In genomic region chr4:168893205-168893604, GRCh38 we compare ENCODE assay signal across 21 cellular contexts.
"Had no signal": no experiment of that assay in that cellular context is flagged by ENCODE, and none has a peak within 500 bp of the region (broad histone marks: within the 10 kb centered on the region; RNA-seq: fewer than 3 reads in every experiment).

No MANE protein-coding gene starts in this region.

- H3K9me3 Mint-ChIP-seq: activated T-cell treated with anti-CD3 and anti-CD28 coated beads, Interleukin-2, amount 50 U/mL, for 24 hours; activated T-helper 17 cell treated with anti-CD3 and anti-CD28 coated beads, Interleukin-2, amount 50 U/mL, for 72 hours; nephron; stimulated activated naive CD8-positive, alpha-beta T cell treated with anti-CD3 and anti-CD28 coated beads, Interleukin-15, Interleukin-2, amounts not matched to agents 100 ng/mL and 50 ng/mL, for 24 hours had no signal

- H3K4me1 ChIP-seq: adrenal gland, breast epithelium, parathyroid adenoma, uterus had no signal

- H3K9me3 ChIP-seq: adrenal gland, ascending aorta, breast epithelium, neutrophil, uterus had no signal

- DNase-seq: activated CD4-positive, alpha-beta T cell treated with anti-CD3 and anti-CD28 coated beads for 1 hour; activated CD4-positive, alpha-beta T cell treated with anti-CD3 and anti-CD28 coated beads, Interleukin-2, amount 50 U/mL, for 4 hours; activated CD8-positive, alpha-beta memory T cell treated with anti-CD3 and anti-CD28 coated beads for 24 hours; activated CD8-positive, alpha-beta memory T cell treated with anti-CD3 and anti-CD28 coated beads, Interleukin-2, amount 50 U/mL, for 4 hours; activated T-cell treated with anti-CD3 and anti-CD28 coated beads, Interleukin-2, amount 50 U/mL, for 24 hours; adrenal gland; kidney; midbrain; stimulated activated CD4-positive, alpha-beta T cell treated with anti-CD3 and anti-CD28 coated beads, Interleukin-4, amount 100 ng/mL, for 4 hours; T-helper 9 cell; trophoblast cell; uterus had no signal

- H3K27ac ChIP-seq: adrenal gland, neutrophil, parathyroid adenoma had no signal

- ATAC-seq: activated T-helper 17 cell treated with anti-CD3 and anti-CD28 coated beads, Interleukin-2, amount 50 U/mL, for 72 hours had no signal

- H3K4me3 ChIP-seq: adrenal gland, ascending aorta, breast epithelium, coronary artery, uterus had no signal

- H3K9ac ChIP-seq: parathyroid adenoma had no signal

- H3K36me3 ChIP-seq: breast epithelium, neutrophil, uterus had no signal

- H3K27me3 Mint-ChIP-seq: activated naive CD8-positive, alpha-beta T cell; activated T-cell treated with anti-CD3 and anti-CD28 coated beads, Interleukin-2, amount 50 U/mL, for 24 hours; activated T-helper 17 cell treated with anti-CD3 and anti-CD28 coated beads, Interleukin-2, amount 50 U/mL, for 72 hours; stimulated activated naive CD8-positive, alpha-beta T cell treated with anti-CD3 and anti-CD28 coated beads, Interleukin-15, Interleukin-2, amounts not matched to agents 100 ng/mL and 50 ng/mL, for 24 hours had no signal

- H3K4me1 Mint-ChIP-seq: activated T-helper 17 cell treated with anti-CD3 and anti-CD28 coated beads, Interleukin-2, amount 50 U/mL, for 72 hours had no signal

- H3K27me3 ChIP-seq: adrenal gland, ascending aorta, breast epithelium, neutrophil, uterus had no signal

- H3K27ac Mint-ChIP-seq: activated naive CD8-positive, alpha-beta T cell; activated T-cell treated with anti-CD3 and anti-CD28 coated beads, Interleukin-2, amount 50 U/mL, for 24 hours; activated T-helper 17 cell treated with anti-CD3 and anti-CD28 coated beads, Interleukin-2, amount 50 U/mL, for 72 hours; stimulated activated naive CD8-positive, alpha-beta T cell treated with anti-CD3 and anti-CD28 coated beads, Interleukin-15, Interleukin-2, amounts not matched to agents 100 ng/mL and 50 ng/mL, for 24 hours had no signal

- H3K4me3 Mint-ChIP-seq: activated naive CD8-positive, alpha-beta T cell; activated T-cell treated with anti-CD3 and anti-CD28 coated beads, Interleukin-2, amount 50 U/mL, for 24 hours; activated T-helper 17 cell treated with anti-CD3 and anti-CD28 coated beads, Interleukin-2, amount 50 U/mL, for 72 hours; nephron; stimulated activated naive CD8-positive, alpha-beta T cell treated with anti-CD3 and anti-CD28 coated beads, Interleukin-15, Interleukin-2, amounts not matched to agents 100 ng/mL and 50 ng/mL, for 24 hours had no signal
